In the genomic region with DNA sequence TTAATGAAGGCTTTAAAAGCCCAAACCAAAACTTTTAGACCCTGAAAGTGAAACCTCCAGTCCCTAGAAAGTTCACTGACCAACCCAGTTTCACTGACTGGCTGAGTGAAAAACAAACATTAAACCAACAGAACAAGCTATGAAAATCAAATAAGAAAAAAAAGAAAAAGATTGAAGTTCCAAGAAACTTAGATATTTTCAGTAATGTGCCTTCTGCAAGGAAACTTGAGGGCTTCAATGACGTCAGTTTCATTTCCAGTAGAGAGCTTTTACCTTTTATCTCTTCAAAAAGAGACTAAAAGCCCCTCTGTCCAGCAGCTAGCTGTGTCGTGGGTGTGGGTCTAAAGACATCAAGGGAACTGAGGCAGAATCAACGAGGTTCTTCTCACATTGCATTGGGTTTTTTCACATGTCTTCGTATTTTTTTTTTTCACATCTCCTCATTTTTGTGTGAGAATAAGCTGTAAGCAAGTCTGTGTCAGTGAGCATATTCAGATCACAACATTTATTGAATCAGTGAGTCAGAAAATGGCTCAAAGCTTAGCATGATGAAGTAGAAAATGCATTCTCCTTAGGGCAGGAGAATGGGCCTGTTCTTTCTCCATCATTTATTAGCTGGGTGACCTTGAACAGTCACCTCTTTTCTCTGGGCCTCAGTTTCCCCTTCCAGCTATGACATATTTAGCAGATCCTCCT, we compare ENCODE assay signal across 10 cellular contexts. TPM values are rescaled to one million over a fixed set of nuclear protein-coding genes. Genes with fewer than 3 reads are reported as not detected.
A peak's percentile ranks its signal among the peaks of the same experiment; 100 is the strongest.
DNase-seq lines count a peak whose midpoint lies in the region; ATAC-seq and TF ChIP-seq lines count a peak whose summit lies in the region.
"Had no signal": no experiment of that assay in that cellular context is flagged by ENCODE, and none has a peak within 500 bp of the region (broad histone marks: within the 10 kb centered on the region; RNA-seq: fewer than 3 reads in every experiment).

No MANE protein-coding gene starts in this region.

- intact Hi-C loops in activated CD4-positive, alpha-beta T cell treated with anti-CD3 and anti-CD28 coated beads, Interleukin-2, amount 10 ng/mL, durations not matched to agents 24 days and 14 days (cut with micrococcal nuclease): loop anchor here (2.0 to 10.0 kb wide), 8 partner anchors 71 to 925 kb away; partner anchors contain the start of gene LPP
- intact Hi-C loops in prostate gland (cut with DNase I): no loop called here

- no peaks in the 10 kb centered on the region for H3K27me3 ChIP-seq in Peyer's patch
- H3K27me3 ChIP-seq in prostate gland (replicated peaks; ENCODE audit: insufficient read depth): no peaks in the 10 kb centered on the region

- peak; percentile 51 for ATAC-seq in HG03025 (IDR thresholded peaks at IDR 0.05; ENCODE audit: low FRiP score, unreplicated experiment)
- peak; percentile 53 to 54 for ATAC-seq in stimulated activated naive B cell treated with anti-CD40 and anti-IgM and Interleukin-4, amounts not matched to agents 10 μg/mL and 1 μg/mL and 100 μg/mL, for 72 hours (replicated peaks)

- H3K27ac ChIP-seq in Peyer's patch (peak overlapping the region in 1 of 4 donors; percentile 9), prostate gland (no peak overlapping the region)
- H3K27ac ChIP-seq: psoas muscle had no signal

- DNase-seq in activated CD4-positive, alpha-beta T cell treated with anti-CD3 and anti-CD28 coated beads, Interleukin-2, amount 10 ng/mL, durations not matched to agents 24 days and 14 days: peak; percentile 84
- DNase-seq in activated CD4-positive, alpha-beta T cell treated with anti-CD3 and anti-CD28 coated beads for 1 hour: no peak
- no peak for DNase-seq in stimulated activated naive B cell treated with anti-CD40 and anti-IgM and Interleukin-4, amounts not matched to agents 10 μg/mL and 1 μg/mL and 100 μg/mL, for 72 hours
- DNase-seq in Peyer's patch (no peak), SHP77 treated with DMSO at 0.1 percent for 48 hours (lab: John Stamatoyannopoulos, UW) (no peak), prostate gland (ENCODE audit: low spot score) (no peak)
- DNase-seq: activated CD4-positive, alpha-beta T cell treated with anti-CD3 and anti-CD28 coated beads for 4 hours; psoas muscle had no signal

- WGBS in prostate gland: 75% methylated on average over 4 of the region's 4 CpGs

- peaks cover 21% of the 10 kb centered on the region for H3K36me3 Mint-ChIP-seq in activated CD4-positive, alpha-beta T cell treated with anti-CD3 and anti-CD28 coated beads, Interleukin-2, amount 10 ng/mL, durations not matched to agents 24 days and 14 days (ENCODE audit: low read depth)
- H3K36me3 Mint-ChIP-seq in T-helper 1 cell treated with Interleukin-12 subunit alpha and Interleukin-12 subunit beta and Interleukin-4 antibody, amounts not matched to agents 30 μg/mL and 1 μg/mL, for 36 hours (ENCODE audit: low read depth): peaks cover 22% of the 10 kb centered on the region
- H3K36me3 Mint-ChIP-seq in stimulated activated naive B cell treated with anti-CD40 and anti-IgM and Interleukin-4, amounts not matched to agents 10 μg/mL and 1 μg/mL and 100 μg/mL, for 72 hours: no peaks in the 10 kb centered on the region

- H3K9me3 ChIP-seq in Peyer's patch (no peaks in the 10 kb centered on the region), prostate gland (no peaks in the 10 kb centered on the region)
- H3K9me3 ChIP-seq: psoas muscle had no signal

- H3K9me3 Mint-ChIP-seq in activated CD4-positive, alpha-beta T cell treated with anti-CD3 and anti-CD28 coated beads, Interleukin-2, amount 10 ng/mL, durations not matched to agents 24 days and 14 days: peaks cover 12% of the 10 kb centered on the region
- H3K9me3 Mint-ChIP-seq in T-helper 1 cell treated with Interleukin-12 subunit alpha and Interleukin-12 subunit beta and Interleukin-4 antibody, amounts not matched to agents 30 μg/mL and 1 μg/mL, for 36 hours: peaks cover 17% of the 10 kb centered on the region
- peaks cover 0 to 4% of the 10 kb centered on the region in 2 donors for H3K9me3 Mint-ChIP-seq in stimulated activated naive B cell treated with anti-CD40 and anti-IgM and Interleukin-4, amounts not matched to agents 10 μg/mL and 1 μg/mL and 100 μg/mL, for 72 hours

- H3K4me1 ChIP-seq in Peyer's patch (no peaks in the 10 kb centered on the region), prostate gland (replicated peaks) (no peaks in the 10 kb centered on the region)
- H3K4me1 ChIP-seq: psoas muscle had no signal

- TF ChIP-seq POLR2A in Peyer's patch (IDR thresholded peaks at IDR 0.05): no peak
- no peak for TF ChIP-seq POLR2A in prostate gland (IDR thresholded peaks at IDR 0.05)

- peak overlapping the region; percentile 97 for H3K27ac Mint-ChIP-seq in activated CD4-positive, alpha-beta T cell treated with anti-CD3 and anti-CD28 coated beads, Interleukin-2, amount 10 ng/mL, durations not matched to agents 24 days and 14 days
- peak overlapping the region; percentile 91 for H3K27ac Mint-ChIP-seq in T-helper 1 cell treated with Interleukin-12 subunit alpha and Interleukin-12 subunit beta and Interleukin-4 antibody, amounts not matched to agents 30 μg/mL and 1 μg/mL, for 36 hours
- H3K27ac Mint-ChIP-seq in stimulated activated naive B cell treated with anti-CD40 and anti-IgM and Interleukin-4, amounts not matched to agents 10 μg/mL and 1 μg/mL and 100 μg/mL, for 72 hours: no peak overlapping the region

- H3K4me1 Mint-ChIP-seq in activated CD4-positive, alpha-beta T cell treated with anti-CD3 and anti-CD28 coated beads, Interleukin-2, amount 10 ng/mL, durations not matched to agents 24 days and 14 days: peaks cover 79% of the 10 kb centered on the region
- H3K4me1 Mint-ChIP-seq in T-helper 1 cell treated with Interleukin-12 subunit alpha and Interleukin-12 subunit beta and Interleukin-4 antibody, amounts not matched to agents 30 μg/mL and 1 μg/mL, for 36 hours (ENCODE audit: low read depth): peaks cover 78% of the 10 kb centered on the region
- H3K4me1 Mint-ChIP-seq in stimulated activated naive B cell treated with anti-CD40 and anti-IgM and Interleukin-4, amounts not matched to agents 10 μg/mL and 1 μg/mL and 100 μg/mL, for 72 hours: peaks cover 31 to 35% of the 10 kb centered on the region in 2 donors

- no peaks in the 10 kb centered on the region for H3K27me3 Mint-ChIP-seq in activated CD4-positive, alpha-beta T cell treated with anti-CD3 and anti-CD28 coated beads, Interleukin-2, amount 10 ng/mL, durations not matched to agents 24 days and 14 days
- no peaks in the 10 kb centered on the region for H3K27me3 Mint-ChIP-seq in T-helper 1 cell treated with Interleukin-12 subunit alpha and Interleukin-12 subunit beta and Interleukin-4 antibody, amounts not matched to agents 30 μg/mL and 1 μg/mL, for 36 hours (ENCODE audit: low read depth)
- H3K27me3 Mint-ChIP-seq in stimulated activated naive B cell treated with anti-CD40 and anti-IgM and Interleukin-4, amounts not matched to agents 10 μg/mL and 1 μg/mL and 100 μg/mL, for 72 hours: peaks cover 0 to 4% of the 10 kb centered on the region in 2 donors

- H3K36me3 ChIP-seq in Peyer's patch: no peaks in the 10 kb centered on the region
- H3K36me3 ChIP-seq in prostate gland: no peaks in the 10 kb centered on the region

- H3K4me3 ChIP-seq in Peyer's patch (no peak overlapping the region), prostate gland (no peak overlapping the region)
- H3K4me3 ChIP-seq: psoas muscle had no signal

- TF ChIP-seq CTCF in Peyer's patch (IDR thresholded peaks at IDR 0.05) (no peak), prostate gland (IDR thresholded peaks at IDR 0.05) (no peak)

- H3K4me3 Mint-ChIP-seq in activated CD4-positive, alpha-beta T cell treated with anti-CD3 and anti-CD28 coated beads, Interleukin-2, amount 10 ng/mL, durations not matched to agents 24 days and 14 days: peak overlapping the region; percentile 36
- peak overlapping the region; percentile 70 for H3K4me3 Mint-ChIP-seq in T-helper 1 cell treated with Interleukin-12 subunit alpha and Interleukin-12 subunit beta and Interleukin-4 antibody, amounts not matched to agents 30 μg/mL and 1 μg/mL, for 36 hours
- H3K4me3 Mint-ChIP-seq in stimulated activated naive B cell treated with anti-CD40 and anti-IgM and Interleukin-4, amounts not matched to agents 10 μg/mL and 1 μg/mL and 100 μg/mL, for 72 hours: no peak overlapping the region

RNA-seq across cellular contexts. Expression of gene BCL6, which starts 54.8 kb away (rescaled TPM):
- 41.7 and 51.7 TPM in 2 replicates for total RNA-seq in activated CD4-positive, alpha-beta T cell treated with anti-CD3 and anti-CD28 coated beads, Interleukin-2, amount 10 ng/mL, durations not matched to agents 24 days and 14 days
- total RNA-seq in Peyer's patch (10 to 100 TPM in 3 of 4 donors, 1 to 10 TPM in 1; 7.4 to 79.2 (median 25.7) TPM), prostate gland (100 to 1,000 TPM in 1 of 2 donors, 10 to 100 TPM in 1; 50.1 to 105 TPM)

Comparison
In these comparisons a context has a peak if more than half of its experiments do, and no peak if none do; other contexts are left out.
1. H3K4me3 Mint-ChIP-seq: peak in activated CD4-positive, alpha-beta T cell treated with anti-CD3 and anti-CD28 coated beads, Interleukin-2, amount 10 ng/mL, durations not matched to agents 24 days and 14 days (single experiment) and T-helper 1 cell treated with Interleukin-12 subunit alpha and Interleukin-12 subunit beta and Interleukin-4 antibody, amounts not matched to agents 30 μg/mL and 1 μg/mL, for 36 hours (single experiment); none in stimulated activated naive B cell treated with anti-CD40 and anti-IgM and Interleukin-4, amounts not matched to agents 10 μg/mL and 1 μg/mL and 100 μg/mL, for 72 hours (0 of 2).